1 cellular context compared by ENCODE assay signal in genomic region chr1:33036526-33037503, GRCh38.
TF ChIP-seq lines count a peak whose summit lies in the region.

Gene AK2 (minus strand): TSS chr1:33036883. CDS start chr1:33036828, 55 bp downstream.

TF ChIP-seq in HepG2, 621 proteins besides CTCF, POLR2A, EP300 and RAD21 (continued from another document and continues in another):
- TF ChIP-seq KIAA2018 (CRISPR knock-in tag; IDR thresholded peaks at IDR 0.05; ENCODE audit: borderline replicate concordance) (0 out of 2 replicates have a peak, but pooled peaks have one; percentile 23), TAF15 (IDR thresholded peaks at IDR 0.05; ENCODE audit: low read depth, low read length, poor library complexity, severe bottlenecking) (no peak), IKZF4 (CRISPR knock-in tag; IDR thresholded peaks at IDR 0.05; ENCODE audit: borderline replicate concordance, low read depth, not compliant biosample characterization) (peak; percentile 88), ATRX (CRISPR knock-in tag; IDR thresholded peaks at IDR 0.05; ENCODE audit: borderline replicate concordance) (no peak), ZNF362 (CRISPR knock-in tag; IDR thresholded peaks at IDR 0.05; ENCODE audit: borderline replicate concordance) (peak; percentile 15; the same call in 1 of the 2 replicates), RFX3 (CRISPR knock-in tag; IDR thresholded peaks at IDR 0.05) (no peak), TBX2 (CRISPR knock-in tag; IDR thresholded peaks at IDR 0.05; ENCODE audit: borderline replicate concordance) (peak; percentile 97), YEATS4 (CRISPR knock-in tag; IDR thresholded peaks at IDR 0.05; ENCODE audit: borderline replicate concordance) (peak; percentile 81; the same call in 1 of the 2 replicates), PRDM15 (CRISPR knock-in tag; IDR thresholded peaks at IDR 0.05) (no peak), SMAD3 (CRISPR knock-in tag; IDR thresholded peaks at IDR 0.05) (no peak), ETV5 (CRISPR knock-in tag; IDR thresholded peaks at IDR 0.05; ENCODE audit: borderline replicate concordance) (peak; percentile 79), ISL2 (CRISPR knock-in tag; IDR thresholded peaks at IDR 0.05) (peak; percentile 32; the same call in 1 of the 2 replicates), ELF4 (CRISPR knock-in tag; IDR thresholded peaks at IDR 0.05; ENCODE audit: borderline replicate concordance) (peak; percentile 94), HMGXB3 (CRISPR knock-in tag; IDR thresholded peaks at IDR 0.05; ENCODE audit: borderline replicate concordance) (peak; percentile 71; the same call in 1 of the 2 replicates), THRA (CRISPR knock-in tag; IDR thresholded peaks at IDR 0.05; ENCODE audit: borderline replicate concordance) (peak; percentile 80), EZH2 (conservative IDR thresholded peaks at IDR 0.05; ENCODE audit: low read depth, low read length) (no peak), ZNF75D (CRISPR knock-in tag; IDR thresholded peaks at IDR 0.05; ENCODE audit: borderline replicate concordance) (peak; percentile 86; the same call in 1 of the 2 replicates), KLF15 (CRISPR knock-in tag; IDR thresholded peaks at IDR 0.05; ENCODE audit: borderline replicate concordance) (no peak; the same call in 1 of the 2 replicates), ZNF605 (CRISPR knock-in tag; IDR thresholded peaks at IDR 0.05) (peak; percentile 90; the same call in 1 of the 2 replicates), ZC3H13 (CRISPR knock-in tag; IDR thresholded peaks at IDR 0.05) (peak; percentile 94; the same call in 1 of the 2 replicates), ZNF773 (CRISPR knock-in tag; IDR thresholded peaks at IDR 0.05; ENCODE audit: borderline replicate concordance) (0 out of 2 replicates have a peak, but pooled peaks have one; percentile 25), ZNF83 (CRISPR knock-in tag; IDR thresholded peaks at IDR 0.05; ENCODE audit: borderline replicate concordance) (peak; percentile 91), ZBTB7A (CRISPR knock-in tag; IDR thresholded peaks at IDR 0.05) (peak; percentile 74; the same call in 1 of the 2 replicates), STAT5B (CRISPR knock-in tag; IDR thresholded peaks at IDR 0.05) (no peak), ZNF17 (CRISPR knock-in tag; IDR thresholded peaks at IDR 0.05) (0 out of 2 replicates have a peak, but pooled peaks have one; percentile 51), ZNF660 (CRISPR knock-in tag; IDR thresholded peaks at IDR 0.05; ENCODE audit: borderline replicate concordance, low read depth) (0 out of 2 replicates have a peak, but pooled peaks have one; percentile 73), ZBTB21 (CRISPR knock-in tag; IDR thresholded peaks at IDR 0.05) (no peak), ZNF563 (CRISPR knock-in tag; IDR thresholded peaks at IDR 0.05) (peak; percentile 94), ARID5B (CRISPR knock-in tag; IDR thresholded peaks at IDR 0.05) (no peak; the same call in 1 of the 2 replicates), ZNF136 (CRISPR knock-in tag; IDR thresholded peaks at IDR 0.05; ENCODE audit: low read depth) (peak; percentile 66; the same call in 1 of the 2 replicates), AGO1 (IDR thresholded peaks at IDR 0.05; ENCODE audit: low read depth, low read length, poor library complexity, severe bottlenecking) (peak; percentile 39), PCBP1 (IDR thresholded peaks at IDR 0.05; ENCODE audit: borderline replicate concordance, low read depth, low read length) (peak; percentile 85; the same call in 1 of the 2 replicates), NFYB (CRISPR knock-in tag; IDR thresholded peaks at IDR 0.05) (peak; percentile 100), KAT2B (IDR thresholded peaks at IDR 0.05; ENCODE audit: borderline replicate concordance, low read depth, low read length) (no peak)
